8 cellular contexts compared by ENCODE assay signal in the genomic region with DNA sequence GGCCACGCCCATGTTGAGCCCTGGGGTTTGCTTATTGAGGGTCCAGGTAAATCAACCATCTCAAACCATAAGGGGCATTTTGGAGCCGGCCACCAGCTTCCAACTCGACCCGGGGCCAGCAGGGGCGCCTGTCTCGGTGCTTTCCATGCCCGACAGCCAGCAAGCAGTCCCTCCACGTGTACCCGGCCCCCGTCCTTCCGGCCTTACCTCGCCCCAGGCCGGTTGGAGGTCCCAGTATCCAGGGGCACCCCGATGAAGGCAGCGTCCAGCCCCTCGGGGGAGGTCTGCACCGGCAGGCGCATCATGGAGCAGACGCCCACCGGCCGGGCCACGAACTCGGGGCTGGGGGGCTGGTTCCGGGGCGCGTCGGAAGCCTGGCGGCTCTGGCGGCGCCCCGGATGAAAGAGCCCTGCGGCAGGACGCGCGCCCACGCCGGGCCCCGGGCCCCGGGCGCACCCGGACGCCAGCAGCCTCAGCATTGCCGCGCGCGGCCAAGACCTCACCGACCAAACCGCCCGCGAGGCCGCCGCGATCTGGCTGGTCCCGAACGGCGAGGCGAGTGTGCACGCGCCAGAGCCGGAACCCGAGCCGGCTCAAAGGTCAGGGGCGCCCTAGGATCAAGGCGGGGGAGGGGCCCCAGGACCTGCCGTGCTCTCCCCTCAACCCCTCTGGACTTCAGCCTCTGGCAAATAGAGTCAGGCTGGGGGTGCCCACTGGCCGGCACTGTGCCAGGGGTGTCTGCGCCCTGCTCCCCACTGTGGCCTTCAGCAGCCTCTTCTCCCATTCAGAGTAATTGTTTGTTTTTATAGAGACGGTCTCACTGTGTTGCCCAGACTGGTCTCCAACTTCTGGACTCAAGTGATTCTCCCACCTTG. TPM values are rescaled to one million over a fixed set of nuclear protein-coding genes. Genes with fewer than 3 reads are reported as not detected.
A peak's percentile ranks its signal among the peaks of the same experiment; 100 is the strongest.
DNase-seq lines count a peak whose midpoint lies in the region.

AGMAT (minus strand) TSS at position 563 of the 875 bp plus-strand sequence; CDS start at position 479, 84 bp downstream.

- peak within 1 kb of the TSS; percentile 71 for H3K4me3 ChIP-seq in HUES48 (ENCODE audit: low read depth, low read length)
- H3K4me3 ChIP-seq in mesendoderm (ENCODE audit: low read length), result peak within 1 kb of the TSS; percentile 43

- peaks cover 13% of the 10 kb centered on the region for H3K4me1 Mint-ChIP-seq in dendritic cell treated with granulocyte-macrophage colony-stimulating factor and Interleukin-4, amounts not matched to agents 40 ng/mL and 50 ng/mL, for 4 days (ENCODE audit: low read depth)

- H3K27ac Mint-ChIP-seq in dendritic cell treated with granulocyte-macrophage colony-stimulating factor and Interleukin-4, amounts not matched to agents 40 ng/mL and 50 ng/mL, for 4 days, result peak within 1 kb of the TSS; percentile 41

- peak within 1 kb of the TSS; percentile 71 for H3K4me3 Mint-ChIP-seq in dendritic cell treated with granulocyte-macrophage colony-stimulating factor and Interleukin-4, amounts not matched to agents 40 ng/mL and 50 ng/mL, for 4 days

- peak within 1 kb of the TSS; percentile 89 for H3K18ac ChIP-seq in mesendoderm (ENCODE audit: low read length)

- no peak within 1 kb of the TSS for H3K4ac ChIP-seq in mesendoderm (ENCODE audit: low read depth, low read length)

- H3K36me3 Mint-ChIP-seq in dendritic cell treated with granulocyte-macrophage colony-stimulating factor and Interleukin-4, amounts not matched to agents 40 ng/mL and 50 ng/mL, for 4 days (ENCODE audit: low read depth), result no peaks in the 10 kb centered on the region

- peaks cover 28% of the 10 kb centered on the region for H3K27me3 Mint-ChIP-seq in dendritic cell treated with granulocyte-macrophage colony-stimulating factor and Interleukin-4, amounts not matched to agents 40 ng/mL and 50 ng/mL, for 4 days

- H4K5ac ChIP-seq in mesendoderm (ENCODE audit: low read length), result no peak within 1 kb of the TSS

- H2AK5ac ChIP-seq in mesendoderm (ENCODE audit: low read length), result no peak within 1 kb of the TSS

- peak within 1 kb of the TSS; percentile 95 for H3K56ac ChIP-seq in mesendoderm (ENCODE audit: low read length)

- H3K9ac ChIP-seq in HUES48 (ENCODE audit: low read depth, low read length) (peak within 1 kb of the TSS; percentile 88), mesendoderm (ENCODE audit: low read length) (peak within 1 kb of the TSS; percentile 83)

- peak; percentile 17 for DNase-seq in NCI-H748 (lab: John Stamatoyannopoulos, UW; ENCODE audit: unreplicated experiment)
- DNase-seq in NCI-H748 treated with DMSO at 0.1 percent for 48 hours (lab: John Stamatoyannopoulos, UW), result no peak
- peak; percentile 36 for DNase-seq in activated CD4-positive, alpha-beta T cell treated with anti-CD3 and anti-CD28 coated beads for 1 hour
- peak; percentile 92 for DNase-seq in mesendoderm
- peak; percentile 29 to 53 for DNase-seq in stimulated activated CD8-positive, alpha-beta memory T cell treated with anti-CD3 and anti-CD28 coated beads, Interleukin-7, amount 100 ng/mL, for 4 hours (ENCODE audit: low read depth in 2 of 2)
- DNase-seq in NCI-H1694 (lab: John Stamatoyannopoulos, UW), result no peak

- no peaks in the 10 kb centered on the region for H3K36me3 ChIP-seq in HUES48 (ENCODE audit: control insufficient read depth, insufficient read depth, low read length)
- H3K36me3 ChIP-seq in mesendoderm (ENCODE audit: control insufficient read depth, insufficient read depth, low read length), result no peaks in the 10 kb centered on the region

- no peak within 1 kb of the TSS for H2BK15ac ChIP-seq in mesendoderm (replicated peaks; ENCODE audit: low read depth)

- no peaks in the 10 kb centered on the region for H3K9me3 ChIP-seq in HUES48 (ENCODE audit: control insufficient read depth, insufficient read depth, low read length)

- peak within 1 kb of the TSS; percentile 80 for H3K4me2 ChIP-seq in mesendoderm (ENCODE audit: low read length)

- H3K9me3 Mint-ChIP-seq in dendritic cell treated with granulocyte-macrophage colony-stimulating factor and Interleukin-4, amounts not matched to agents 40 ng/mL and 50 ng/mL, for 4 days, result peaks cover 7% of the 10 kb centered on the region

- no peaks in the 10 kb centered on the region for H3K79me1 ChIP-seq in mesendoderm (ENCODE audit: low read length)

- H2BK5ac ChIP-seq in mesendoderm (ENCODE audit: low read length), result no peak within 1 kb of the TSS

- no CpG with 5 or more reads among the region's 68 CpGs for WGBS in mesendoderm (ENCODE audit: extremely low coverage, insufficient coverage, low lambda C conversion rate)

- H3K4me1 ChIP-seq in HUES48 (ENCODE audit: control insufficient read depth, insufficient read depth, low read length) (no peaks in the 10 kb centered on the region), mesendoderm (ENCODE audit: control insufficient read depth, low read depth, low read length) (no peaks in the 10 kb centered on the region)

- H3K27me3 ChIP-seq in HUES48 (ENCODE audit: control insufficient read depth, insufficient read depth, low read length) (no peaks in the 10 kb centered on the region), mesendoderm (ENCODE audit: insufficient read depth, low read length, poor library complexity) (no peaks in the 10 kb centered on the region)

- intact Hi-C loops in dendritic cell treated with granulocyte-macrophage colony-stimulating factor and Interleukin-4, amounts not matched to agents 40 ng/mL and 50 ng/mL, for 4 days (cut with micrococcal nuclease), result no loop called here

- no peak within 1 kb of the TSS for H3K23ac ChIP-seq in mesendoderm (ENCODE audit: low read length)

- no peaks in the 10 kb centered on the region for H3K79me2 ChIP-seq in mesendoderm (ENCODE audit: control insufficient read depth, insufficient read depth, low read length)

- H4K8ac ChIP-seq in mesendoderm (ENCODE audit: low read depth, low read length), result peak within 1 kb of the TSS; percentile 17

- H3K27ac ChIP-seq in HUES48 (ENCODE audit: low read depth, low read length) (peak within 1 kb of the TSS; percentile 64), mesendoderm (ENCODE audit: low read depth, low read length) (no peak within 1 kb of the TSS)

- H2BK120ac ChIP-seq in mesendoderm (ENCODE audit: low read depth, low read length), result no peak within 1 kb of the TSS

RNA-seq across cellular contexts. Expression of gene AGMAT, which starts in this region (rescaled TPM):
- 4.0 TPM for polyA plus RNA-seq in mesendoderm (2013, experiment 1 of 2)
- polyA plus RNA-seq in mesendoderm (2013, experiment 2 of 2), result 3.8 TPM

Comparison
In these comparisons a context has a peak if more than half of its experiments do, and no peak if none do; other contexts are left out.
1. DNase-seq: peak in NCI-H748 (single experiment), activated CD4-positive, alpha-beta T cell treated with anti-CD3 and anti-CD28 coated beads for 1 hour (single experiment), mesendoderm (single experiment) and stimulated activated CD8-positive, alpha-beta memory T cell treated with anti-CD3 and anti-CD28 coated beads, Interleukin-7, amount 100 ng/mL, for 4 hours (2 of 2); none in NCI-H748 treated with DMSO at 0.1 percent for 48 hours (single experiment) and NCI-H1694 (single experiment).